1 cellular context compared by ENCODE assay signal in the genomic region with DNA sequence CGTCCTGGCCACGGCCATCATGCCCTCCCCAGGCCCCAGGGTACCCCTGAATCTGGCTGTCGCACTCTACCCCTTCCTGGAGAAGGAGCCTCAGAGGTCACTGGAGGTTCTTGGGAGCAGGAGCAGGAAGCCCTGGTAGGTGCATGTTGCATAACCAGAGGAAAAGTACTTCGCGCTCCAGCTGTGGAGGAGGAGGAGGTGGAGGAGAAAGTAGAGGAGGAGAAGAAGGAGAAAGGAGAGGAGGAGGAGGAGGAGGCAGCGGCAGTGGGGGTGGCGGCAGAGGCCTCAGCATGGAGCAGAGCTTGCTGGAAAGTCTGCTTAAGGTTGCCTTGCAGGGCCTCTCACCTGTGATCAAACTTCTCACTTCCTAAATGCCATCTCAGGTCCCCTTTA.
TF ChIP-seq lines count a peak whose summit lies in the region.

No MANE protein-coding gene starts in this region.

TF ChIP-seq in WTC11, 78 proteins besides CTCF, POLR2A, EP300 and RAD21 (continued from another document):
- TF ChIP-seq, protein P1, sequence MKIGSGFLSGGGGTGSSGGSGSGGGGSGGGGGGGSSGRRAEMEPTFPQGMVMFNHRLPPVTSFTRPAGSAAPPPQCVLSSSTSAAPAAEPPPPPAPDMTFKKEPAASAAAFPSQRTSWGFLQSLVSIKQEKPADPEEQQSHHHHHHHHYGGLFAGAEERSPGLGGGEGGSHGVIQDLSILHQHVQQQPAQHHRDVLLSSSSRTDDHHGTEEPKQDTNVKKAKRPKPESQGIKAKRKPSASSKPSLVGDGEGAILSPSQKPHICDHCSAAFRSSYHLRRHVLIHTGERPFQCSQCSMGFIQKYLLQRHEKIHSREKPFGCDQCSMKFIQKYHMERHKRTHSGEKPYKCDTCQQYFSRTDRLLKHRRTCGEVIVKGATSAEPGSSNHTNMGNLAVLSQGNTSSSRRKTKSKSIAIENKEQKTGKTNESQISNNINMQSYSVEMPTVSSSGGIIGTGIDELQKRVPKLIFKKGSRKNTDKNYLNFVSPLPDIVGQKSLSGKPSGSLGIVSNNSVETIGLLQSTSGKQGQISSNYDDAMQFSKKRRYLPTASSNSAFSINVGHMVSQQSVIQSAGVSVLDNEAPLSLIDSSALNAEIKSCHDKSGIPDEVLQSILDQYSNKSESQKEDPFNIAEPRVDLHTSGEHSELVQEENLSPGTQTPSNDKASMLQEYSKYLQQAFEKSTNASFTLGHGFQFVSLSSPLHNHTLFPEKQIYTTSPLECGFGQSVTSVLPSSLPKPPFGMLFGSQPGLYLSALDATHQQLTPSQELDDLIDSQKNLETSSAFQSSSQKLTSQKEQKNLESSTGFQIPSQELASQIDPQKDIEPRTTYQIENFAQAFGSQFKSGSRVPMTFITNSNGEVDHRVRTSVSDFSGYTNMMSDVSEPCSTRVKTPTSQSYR (CRISPR knock-in tag; IDR thresholded peaks at IDR 0.05): no peak
